In the genomic region with DNA sequence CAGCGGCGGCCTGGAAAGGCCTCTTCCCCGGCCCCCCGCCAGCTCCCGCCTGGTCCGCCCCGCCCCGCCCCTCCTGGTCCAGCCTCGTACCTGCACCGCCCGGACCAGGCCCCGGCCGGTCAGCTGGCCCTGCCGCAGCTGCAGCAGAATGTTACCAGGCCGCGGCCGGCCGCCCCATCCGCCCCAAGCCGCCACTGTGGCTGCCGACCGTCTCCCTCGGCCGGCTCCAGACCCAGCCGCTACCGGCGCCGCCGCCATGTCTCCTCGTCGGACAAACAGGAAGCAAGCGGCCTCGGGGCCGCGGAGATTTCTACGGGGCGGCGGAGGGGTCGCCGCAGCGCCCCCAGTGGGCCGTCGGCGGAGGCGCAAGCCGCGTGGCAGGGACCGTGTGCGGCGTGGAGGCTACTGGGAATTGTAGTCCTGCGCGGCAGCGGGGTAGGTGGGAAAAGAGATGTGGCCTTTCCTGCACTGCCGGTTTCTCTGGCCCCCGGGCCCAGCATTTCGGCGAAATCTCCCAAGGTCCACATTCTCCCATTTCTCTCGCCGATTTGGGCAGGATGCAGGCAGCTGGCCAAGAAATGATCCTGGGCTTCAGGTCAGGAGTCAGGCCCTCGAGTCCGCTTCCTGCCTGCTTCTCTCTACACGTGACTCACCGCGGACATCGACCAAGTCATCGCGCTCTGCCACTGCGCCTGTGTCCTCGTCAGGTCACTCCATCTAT, we compare ENCODE assay signal across 8 cellular contexts. TPM values are rescaled to one million over a fixed set of nuclear protein-coding genes. Genes with fewer than 3 reads are reported as not detected.
DNase-seq lines count a peak whose midpoint lies in the region; ATAC-seq and TF ChIP-seq lines count a peak whose summit lies in the region.

A gene with protein sequence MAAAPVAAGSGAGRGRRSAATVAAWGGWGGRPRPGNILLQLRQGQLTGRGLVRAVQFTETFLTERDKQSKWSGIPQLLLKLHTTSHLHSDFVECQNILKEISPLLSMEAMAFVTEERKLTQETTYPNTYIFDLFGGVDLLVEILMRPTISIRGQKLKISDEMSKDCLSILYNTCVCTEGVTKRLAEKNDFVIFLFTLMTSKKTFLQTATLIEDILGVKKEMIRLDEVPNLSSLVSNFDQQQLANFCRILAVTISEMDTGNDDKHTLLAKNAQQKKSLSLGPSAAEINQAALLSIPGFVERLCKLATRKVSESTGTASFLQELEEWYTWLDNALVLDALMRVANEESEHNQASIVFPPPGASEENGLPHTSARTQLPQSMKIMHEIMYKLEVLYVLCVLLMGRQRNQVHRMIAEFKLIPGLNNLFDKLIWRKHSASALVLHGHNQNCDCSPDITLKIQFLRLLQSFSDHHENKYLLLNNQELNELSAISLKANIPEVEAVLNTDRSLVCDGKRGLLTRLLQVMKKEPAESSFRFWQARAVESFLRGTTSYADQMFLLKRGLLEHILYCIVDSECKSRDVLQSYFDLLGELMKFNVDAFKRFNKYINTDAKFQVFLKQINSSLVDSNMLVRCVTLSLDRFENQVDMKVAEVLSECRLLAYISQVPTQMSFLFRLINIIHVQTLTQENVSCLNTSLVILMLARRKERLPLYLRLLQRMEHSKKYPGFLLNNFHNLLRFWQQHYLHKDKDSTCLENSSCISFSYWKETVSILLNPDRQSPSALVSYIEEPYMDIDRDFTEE (minus strand): TSS at position 284 of the 721 bp plus-strand sequence. CDS start 26 bp downstream, at position 258.

- H3K4me1 ChIP-seq in GM23338 (ENCODE audit: insufficient read depth) (peaks cover 25% of the 10 kb centered on the region), neural progenitor cell (peaks cover 6% of the 10 kb centered on the region), subcutaneous abdominal adipose tissue (ENCODE audit: control insufficient read depth in 5 of 5, insufficient read depth in 5 of 5, low read length in 5 of 5) (peaks cover 3 to 41% (median 38%) of the 10 kb centered on the region in 5 donors)

- H3K9ac ChIP-seq in neural progenitor cell = peak within 1 kb of the TSS; percentile 95
- peak within 1 kb of the TSS; percentile 95 to 100 (median 98) for H3K9ac ChIP-seq in subcutaneous abdominal adipose tissue (ENCODE audit: low read length in 5 of 5)

- peaks cover 6% of the 10 kb centered on the region for H3F3A ChIP-seq in GM23338 (replicated peaks; ENCODE audit: low read depth)
- peaks cover 23% of the 10 kb centered on the region for H3F3A ChIP-seq in neural progenitor cell (ENCODE audit: low read depth)

- no peaks in the 10 kb centered on the region for H3K36me3 ChIP-seq in GM23338 (ENCODE audit: insufficient read depth)
- no peaks in the 10 kb centered on the region for H3K36me3 ChIP-seq in neural progenitor cell
- H3K36me3 ChIP-seq in subcutaneous abdominal adipose tissue (ENCODE audit: control insufficient read depth in 5 of 5, insufficient read depth in 5 of 5, low read length in 5 of 5) = peaks cover 0 to 5% (median 2%) of the 10 kb centered on the region in 5 donors

- H3K9me3 Mint-ChIP-seq in GM23338 (no peaks in the 10 kb centered on the region; the same call in 2 of the 3 replicates), neural progenitor cell (no peaks in the 10 kb centered on the region)

- ATAC-seq in GM23338 = peak; percentile 90

- in situ Hi-C loops in G401 (cut with HindIII; ENCODE audit: low sequenced_read_pairs) = no loop called here

- H3K27me3 Mint-ChIP-seq in GM23338 (ENCODE audit: insufficient read depth, low read depth, poor library complexity) = peaks cover 3% of the 10 kb centered on the region
- peaks cover 4% of the 10 kb centered on the region for H3K27me3 Mint-ChIP-seq in neural progenitor cell (ENCODE audit: insufficient read depth, low read depth)

- H2AFZ ChIP-seq in GM23338 (peak within 1 kb of the TSS; percentile 90), neural progenitor cell (replicated peaks) (peak within 1 kb of the TSS; percentile 96)

- H3K27ac ChIP-seq in GM23338 (ENCODE audit: low read depth) = peak within 1 kb of the TSS; percentile 90
- peak within 1 kb of the TSS; percentile 76 for H3K27ac ChIP-seq in neural progenitor cell
- peak within 1 kb of the TSS; percentile 93 for H3K27ac ChIP-seq in subcutaneous abdominal adipose tissue (ENCODE audit: low read depth, low read length)

- H3K27ac Mint-ChIP-seq in GM23338 (peak within 1 kb of the TSS; percentile 98), neural progenitor cell (peak within 1 kb of the TSS; percentile 98)

- H3K9me2 ChIP-seq in GM23338 (ENCODE audit: insufficient read depth) = no peaks in the 10 kb centered on the region

- peaks cover 24% of the 10 kb centered on the region for H3K4me1 Mint-ChIP-seq in GM23338
- H3K4me1 Mint-ChIP-seq in neural progenitor cell = peaks cover 23% of the 10 kb centered on the region

- peaks cover 45% of the 10 kb centered on the region for H3K79me2 ChIP-seq in GM23338 (replicated peaks; ENCODE audit: insufficient read depth)
- peaks cover 48% of the 10 kb centered on the region for H3K79me2 ChIP-seq in neural progenitor cell (ENCODE audit: low read depth)

- H3K4me2 ChIP-seq in GM23338 (peak within 1 kb of the TSS; percentile 95), neural progenitor cell (peak within 1 kb of the TSS; percentile 92)

- peaks cover 14% of the 10 kb centered on the region; the same call in 1 of the 2 replicates for H4K20me1 ChIP-seq in GM23338 (replicated peaks; ENCODE audit: insufficient read depth)
- peaks cover 28% of the 10 kb centered on the region for H4K20me1 ChIP-seq in neural progenitor cell (ENCODE audit: low read depth)

- H3K27me3 ChIP-seq in GM23338 (ENCODE audit: insufficient read depth) (no peaks in the 10 kb centered on the region), neural progenitor cell (no peaks in the 10 kb centered on the region), subcutaneous abdominal adipose tissue (ENCODE audit: control insufficient read depth in 5 of 5, insufficient read depth in 4 of 5, low read length in 5 of 5) (no peaks in the 10 kb centered on the region)

- H3K36me3 Mint-ChIP-seq in GM23338 (ENCODE audit: low read depth) (peaks cover 7% of the 10 kb centered on the region; the same call in 2 of the 3 replicates), neural progenitor cell (peaks cover 8% of the 10 kb centered on the region)

- TF ChIP-seq CTCF in GM23338 (conservative IDR thresholded peaks at IDR 0.05; ENCODE audit: low read depth in 2 of 2) = peak; percentile 75 to 84
- peak; percentile 95 for TF ChIP-seq CTCF in foreskin fibroblast (IDR thresholded peaks at IDR 0.05; ENCODE audit: low read depth, low read length)
- peak; percentile 96 for TF ChIP-seq CTCF in neural progenitor cell (IDR thresholded peaks at IDR 0.05)

- DNase-seq in G401 (ENCODE audit: low spot score) (peak; percentile 88), GM23338 (ENCODE audit: low spot score) (peak; percentile 93), LHCN-M2 (ENCODE audit: low read depth) (peak; percentile 83), activated gamma-delta T cell (lab: John Stamatoyannopoulos, UW) (peak; percentile 77), foreskin fibroblast (peak; percentile 86 to 96), neural progenitor cell (ENCODE audit: low spot score) (peak; percentile 95)

- H3K4me3 ChIP-seq in GM23338 = peak within 1 kb of the TSS; percentile 87
- H3K4me3 ChIP-seq in foreskin fibroblast (ENCODE audit: low read depth in 1 of 2, low read length in 2 of 2) = peak within 1 kb of the TSS; percentile 74 to 97
- H3K4me3 ChIP-seq in neural progenitor cell = peak within 1 kb of the TSS; percentile 95
- H3K4me3 ChIP-seq in subcutaneous abdominal adipose tissue (ENCODE audit: low read depth in 1 of 5, low read length in 5 of 5) = peak within 1 kb of the TSS; percentile 86 to 97 (median 94)

- H3K4me3 Mint-ChIP-seq in GM23338 (peak within 1 kb of the TSS; percentile 85), neural progenitor cell (peak within 1 kb of the TSS; percentile 91)

- TF ChIP-seq POLR2A in Raji (IDR thresholded peaks at IDR 0.05; ENCODE audit: insufficient read depth, low read depth, low read length) = peak; percentile 70

- H3K9me3 ChIP-seq in neural progenitor cell (ENCODE audit: low read depth) (no peaks in the 10 kb centered on the region), subcutaneous abdominal adipose tissue (ENCODE audit: control insufficient read depth in 5 of 5, low read length in 5 of 5) (no peaks in the 10 kb centered on the region)

TF ChIP-seq in GM23338, 12 proteins besides CTCF, POLR2A, EP300 and RAD21 (continues in another document):
- TF ChIP-seq CREB1 (CRISPR knock-in tag; IDR thresholded peaks at IDR 0.05; ENCODE audit: low read depth) (peak; percentile 83), ZNF114 (CRISPR knock-in tag; IDR thresholded peaks at IDR 0.05) (no peak), STAT1 (IDR thresholded peaks at IDR 0.05; ENCODE audit: unreplicated experiment) (no peak)
- TF ChIP-seq, protein P1, sequence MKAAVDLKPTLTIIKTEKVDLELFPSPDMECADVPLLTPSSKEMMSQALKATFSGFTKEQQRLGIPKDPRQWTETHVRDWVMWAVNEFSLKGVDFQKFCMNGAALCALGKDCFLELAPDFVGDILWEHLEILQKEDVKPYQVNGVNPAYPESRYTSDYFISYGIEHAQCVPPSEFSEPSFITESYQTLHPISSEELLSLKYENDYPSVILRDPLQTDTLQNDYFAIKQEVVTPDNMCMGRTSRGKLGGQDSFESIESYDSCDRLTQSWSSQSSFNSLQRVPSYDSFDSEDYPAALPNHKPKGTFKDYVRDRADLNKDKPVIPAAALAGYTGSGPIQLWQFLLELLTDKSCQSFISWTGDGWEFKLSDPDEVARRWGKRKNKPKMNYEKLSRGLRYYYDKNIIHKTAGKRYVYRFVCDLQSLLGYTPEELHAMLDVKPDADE (IDR thresholded peaks at IDR 0.05) = peak; percentile 89

RNA-seq across cellular contexts. Expression of the gene that starts here (rescaled TPM):
- 78.2 and 90.3 TPM in 2 replicates for total RNA-seq in G401 (2014; rRNA removed; shearing (Covaris generic))
- 74.1 and 89.5 TPM in 2 replicates for total RNA-seq in GM23338 (2014; rRNA removed; shearing (Covaris generic))
- polyA plus RNA-seq in GM23338 (2016; fragmentation: Nextera tagmentation; extraction: Ambion mirVana) = 47.5 and 48.8 TPM in 2 replicates
- total RNA-seq in LHCN-M2 (2014; rRNA removed) (57.1 and 64.8 TPM in 2 replicates), neural progenitor cell (ENCODE audit: low replicate concordance) (73.0 and 96.4 TPM in 2 replicates)
- polyA plus RNA-seq in LHCN-M2 (2012) = 57.6 TPM

Comparison
In these comparisons a context has a peak if more than half of its experiments do, and no peak if none do; other contexts are left out.
1. Peak in every context shown above with its lines: DNase-seq, ATAC-seq, H3K4me3 ChIP-seq and H3K27ac ChIP-seq.